Comparison of ENCODE assay signal across 8 cellular contexts in genomic region chr1:93844262-93845045, GRCh38. TPM values are rescaled to one million over a fixed set of nuclear protein-coding genes. Genes with fewer than 3 reads are reported as not detected.
DNase-seq lines count a peak whose midpoint lies in the region; ATAC-seq and TF ChIP-seq lines count a peak whose summit lies in the region.

No MANE protein-coding gene starts in this region.

- intact Hi-C loops in testis (cut with DNase I; ENCODE audit: low total_unique reads): loop anchor here (10.0 kb wide), 2 partner anchors 220 to 400 kb away; partner anchors contain the start of gene FNBP1L

- TF ChIP-seq RAD21 in SK-N-SH (IDR thresholded peaks at IDR 0.05; ENCODE audit: low read length): peak; percentile 95

- CTCF ChIA-PET in AG04449 (lab: Yijun Ruan, JAX): interaction anchor here (0.6 to 11.7 kb wide), 69 partner anchors 14 to 821 kb away, joined by 3 to 279 read pairs (median 4); no protein-coding TSS in a partner anchor
- CTCF ChIA-PET in SK-N-SH (lab: Yijun Ruan, JAX): interaction anchor here (0.6 to 8.4 kb wide), 59 partner anchors 8 to 543 kb away, joined by 3 to 231 read pairs (median 4); partner anchors contain the start of genes DNTTIP2 and FNBP1L

- H3K27ac ChIP-seq in SK-N-SH (ENCODE audit: low read depth in 2 of 2, low read length in 1 of 2): peak overlapping the region; percentile 73 to 88
- H3K27ac ChIP-seq in testis: peak overlapping the region; percentile 95 to 99

- WGBS in SK-N-SH (ENCODE audit: low lambda C conversion rate): 67% methylated on average over 8 of the region's 8 CpGs
- WGBS in testis, 2 donors: 46 to 61% methylated on average over 8 of the region's 8 CpGs

- peaks cover 43% of the 10 kb centered on the region for H3F3A ChIP-seq in SK-N-SH (replicated peaks; ENCODE audit: insufficient read depth)

- H3K27me3 ChIP-seq in SK-N-SH (ENCODE audit: insufficient read depth) (no peaks in the 10 kb centered on the region), testis (no peaks in the 10 kb centered on the region)

- POLR2A ChIA-PET in AG04449 (lab: Yijun Ruan, JAX) (interaction anchor here (0.5 kb wide), 1 partner anchor 540 kb away, joined by 3 read pairs; no protein-coding TSS in a partner anchor), SK-N-SH (lab: Yijun Ruan, JAX) (interaction anchor here (0.6 to 1.6 kb wide), 5 partner anchors 27 to 217 kb away, joined by 3 to 5 read pairs (median 3); no protein-coding TSS in a partner anchor)

- H4K20me1 ChIP-seq in SK-N-SH (ENCODE audit: insufficient read depth): no peaks in the 10 kb centered on the region

- DNase-seq in AG04449 (ENCODE audit: low read depth, low spot score) (no peak), GDM1 (lab: John Stamatoyannopoulos, UW) (peak; percentile 53), NCI-H1105 (lab: John Stamatoyannopoulos, UW) (peak; percentile 75), SK-N-SH (peak; percentile 64), T47D (ENCODE audit: low read depth in 1 of 2, low spot score in 1 of 2) (peak; percentile 40 to 74), left kidney (ENCODE audit: low read depth, low spot score) (peak; percentile 89), testis (peak; percentile 76)

- no peak; a peak in 1 of 4 replicates for TF ChIP-seq EP300 in SK-N-SH (IDR thresholded peaks at IDR 0.05; ENCODE audit: borderline replicate concordance in 1 of 2, low read depth in 1 of 2, low read length in 1 of 2)

- H3K4me3 ChIP-seq in AG04449 (ENCODE audit: low read depth, low read length) (no peak overlapping the region), SK-N-SH (ENCODE audit: low read depth in 2 of 2, low read length in 1 of 2) (no peak overlapping the region; a peak in 1 of 4 replicates), testis (no peak overlapping the region)

- peaks cover 4% of the 10 kb centered on the region in 2 experiments for H3K36me3 ChIP-seq in SK-N-SH (replicated peaks in 1 of 2; ENCODE audit: control insufficient read depth in 1 of 2, insufficient read depth in 2 of 2, low read length in 1 of 2)
- no peaks in the 10 kb centered on the region for H3K36me3 ChIP-seq in testis (ENCODE audit: low read depth, missing control alignments)

- H3K9me2 ChIP-seq in SK-N-SH: no peaks in the 10 kb centered on the region

- TF ChIP-seq CTCF in AG04449 (IDR thresholded peaks at IDR 0.05; ENCODE audit: insufficient read depth, low read length, missing control alignments) (peak; percentile 86), SK-N-SH (IDR thresholded peaks at IDR 0.05) (peak; percentile 81), testis (IDR thresholded peaks at IDR 0.05) (peak; percentile 38 to 83 (median 62))

- H2AFZ ChIP-seq in SK-N-SH (ENCODE audit: low read depth): no peak overlapping the region

- no peak for TF ChIP-seq POLR2A in testis (IDR thresholded peaks at IDR 0.05)

- H3K4me1 ChIP-seq in SK-N-SH (ENCODE audit: control insufficient read depth in 1 of 2, insufficient read depth in 2 of 2, low read depth in 1 of 2, low read length in 1 of 2) (peaks cover 23 to 26% of the 10 kb centered on the region in 2 experiments; a peak in 3 of 4 replicates), testis (peaks cover 56% of the 10 kb centered on the region)

- H3K9ac ChIP-seq in SK-N-SH: peak overlapping the region; percentile 42; the same call in 1 of the 2 replicates

- peaks cover 9% of the 10 kb centered on the region; the same call in 1 of the 2 replicates for H3K79me2 ChIP-seq in SK-N-SH (ENCODE audit: insufficient read depth)

- H3K4me2 ChIP-seq in SK-N-SH: peak overlapping the region; percentile 10; the same call in 1 of the 2 replicates

- no peak for ATAC-seq in GM21786 (IDR thresholded peaks at IDR 0.05; ENCODE audit: unreplicated experiment)

- in situ Hi-C loops in T47D (cut with HindIII; ENCODE audit: low pct_unique_long_range_greater_than_20kb, low sequenced_read_pairs): no loop called here

- no peaks in the 10 kb centered on the region for H3K9me3 ChIP-seq in SK-N-SH
- no peaks in the 10 kb centered on the region for H3K9me3 ChIP-seq in testis

TF ChIP-seq in SK-N-SH, 30 proteins besides CTCF, POLR2A, EP300 and RAD21:
- peak; percentile 83 for TF ChIP-seq SMC3 (IDR thresholded peaks at IDR 0.05; ENCODE audit: low read depth, low read length)
- TF ChIP-seq YY1 (IDR thresholded peaks at IDR 0.05; ENCODE audit: low read depth): no peak
- TF ChIP-seq CHD2 (IDR thresholded peaks at IDR 0.05; ENCODE audit: low read length, partially characterized antibody): peak; percentile 43
- TF ChIP-seq, protein P1, sequence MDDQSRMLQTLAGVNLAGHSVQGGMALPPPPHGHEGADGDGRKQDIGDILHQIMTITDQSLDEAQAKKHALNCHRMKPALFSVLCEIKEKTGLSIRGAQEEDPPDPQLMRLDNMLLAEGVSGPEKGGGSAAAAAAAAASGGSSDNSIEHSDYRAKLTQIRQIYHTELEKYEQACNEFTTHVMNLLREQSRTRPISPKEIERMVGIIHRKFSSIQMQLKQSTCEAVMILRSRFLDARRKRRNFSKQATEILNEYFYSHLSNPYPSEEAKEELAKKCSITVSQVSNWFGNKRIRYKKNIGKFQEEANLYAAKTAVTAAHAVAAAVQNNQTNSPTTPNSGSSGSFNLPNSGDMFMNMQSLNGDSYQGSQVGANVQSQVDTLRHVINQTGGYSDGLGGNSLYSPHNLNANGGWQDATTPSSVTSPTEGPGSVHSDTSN (IDR thresholded peaks at IDR 0.05): no peak
- no peak for TF ChIP-seq TAF1 (IDR thresholded peaks at IDR 0.05; ENCODE audit: borderline replicate concordance, low read depth, low read length)
- peak; percentile 46; the same call in 1 of the 2 replicates for TF ChIP-seq RFX5 (IDR thresholded peaks at IDR 0.05; ENCODE audit: low read length)
- no peak for TF ChIP-seq ELF1 (IDR thresholded peaks at IDR 0.05)
- TF ChIP-seq GABPA (IDR thresholded peaks at IDR 0.05; ENCODE audit: low read depth): no peak
- TF ChIP-seq RCOR1 (IDR thresholded peaks at IDR 0.05; ENCODE audit: low read length): peak; percentile 55; the same call in 1 of the 2 replicates

RNA-seq across cellular contexts. Expression of gene DNTTIP2, which starts 34.6 kb away (rescaled TPM):
- 9.6 and 13.1 TPM in 2 replicates for polyA plus RNA-seq in SK-N-SH (2012; rRNA removed)
- 16.6 and 25.8 TPM in 2 replicates for polyA plus RNA-seq in SK-N-SH (2012; cell fraction: cytosol; rRNA removed)
- polyA plus RNA-seq in SK-N-SH (2012; cell fraction: nucleus; rRNA removed): 10.3 and 18.0 TPM in 2 replicates
- total RNA-seq in testis: 10 to 100 TPM; 30.8 to 35.4 TPM
- 17.0 TPM for polyA plus RNA-seq in testis (ENCODE audit: insufficient read depth, low read depth, low replicate concordance)
